ENCODE assay signal across 9 cellular contexts in genomic region chr17:63645775-63646491, GRCh38. TPM values are rescaled to one million over a fixed set of nuclear protein-coding genes. Genes with fewer than 3 reads are reported as not detected.
A peak's percentile ranks its signal among the peaks of the same experiment; 100 is the strongest.
DNase-seq lines count a peak whose midpoint lies in the region; ATAC-seq, FAIRE-seq and TF ChIP-seq lines count a peak whose summit lies in the region.
"Had no signal": no experiment of that assay in that cellular context is flagged by ENCODE, and none has a peak within 500 bp of the region (broad histone marks: within the 10 kb centered on the region; RNA-seq: fewer than 3 reads in every experiment).

No MANE protein-coding gene starts in this region.

- peak in 2 of 5 donors; percentile 27 to 34 for DNase-seq in heart left ventricle
- DNase-seq in GM19238 (ENCODE audit: insufficient read length, low spot score): no peak
- no peak for DNase-seq in NCI-H1930 (lab: John Stamatoyannopoulos, UW)
- DNase-seq in RCC 7860 (ENCODE audit: low spot score): no peak
- DNase-seq in NCI-H1048 (lab: John Stamatoyannopoulos, UW): no peak
- DNase-seq: DND-41 had no signal

- intact Hi-C loops in heart left ventricle (cut with DNase I): no loop called here

- H3K9me3 ChIP-seq in DOHH2 (ENCODE audit: control insufficient read depth, insufficient read depth, low read length) (no peaks in the 10 kb centered on the region), heart left ventricle (no peaks in the 10 kb centered on the region)

- H3F3A ChIP-seq in DOHH2 (ENCODE audit: control insufficient read depth, insufficient read depth): no peaks in the 10 kb centered on the region

- TF ChIP-seq CTCF in DOHH2 (IDR thresholded peaks at IDR 0.05; ENCODE audit: low read depth, low read length, poor library complexity, severe bottlenecking) (no peak), heart left ventricle (IDR thresholded peaks at IDR 0.05) (no peak)

- H3K4me2 ChIP-seq in DOHH2 (ENCODE audit: low read length): peak overlapping the region; percentile 3; the same call in 1 of the 2 replicates

- no peak for TF ChIP-seq POLR2A in heart left ventricle (IDR thresholded peaks at IDR 0.05)

- H3K4me3 ChIP-seq in DOHH2 (ENCODE audit: low read length) (no peak overlapping the region), heart left ventricle (no peak overlapping the region)

- H3K27me3 ChIP-seq in DOHH2 (ENCODE audit: control insufficient read depth, low read length): no peaks in the 10 kb centered on the region
- H3K27me3 ChIP-seq in heart left ventricle: no peaks in the 10 kb centered on the region

- ATAC-seq in GM19463 (IDR thresholded peaks at IDR 0.05; ENCODE audit: unreplicated experiment): peak; percentile 56
- ATAC-seq in HG03280 (IDR thresholded peaks at IDR 0.05; ENCODE audit: unreplicated experiment): peak; percentile 46
- peak; percentile 38 to 68 (median 64) for ATAC-seq in heart left ventricle

- no peaks in the 10 kb centered on the region; the same call in 1 of the 2 replicates for H4K20me1 ChIP-seq in DOHH2 (ENCODE audit: control insufficient read depth, insufficient read depth, low read depth, low read length)

- H3K4me1 ChIP-seq in DOHH2 (ENCODE audit: control insufficient read depth, low read length) (peaks cover 26% of the 10 kb centered on the region), heart left ventricle (peaks cover 0 to 96% (median 17%) of the 10 kb centered on the region in 12 donors)

- no peak for FAIRE-seq in RCC 7860 (lab: Jason Lieb, UNC)

- WGBS in heart left ventricle, 4 donors: 53 to 77% (median 68%) methylated on average over 5 of the region's 5 CpGs

- no peaks in the 10 kb centered on the region for H3K79me2 ChIP-seq in DOHH2 (ENCODE audit: control insufficient read depth, low read length)

- H3K27ac ChIP-seq in DOHH2 (ENCODE audit: low read depth, low read length): peak overlapping the region; percentile 20
- H3K27ac ChIP-seq in heart left ventricle: peak overlapping the region in 7 of 12 donors; percentile 20 to 83 (median 55)

- peaks cover 17% of the 10 kb centered on the region for H3K36me3 ChIP-seq in DOHH2 (ENCODE audit: control insufficient read depth, low read length)
- peaks cover 0 to 79% (median 55%) of the 10 kb centered on the region in 9 donors for H3K36me3 ChIP-seq in heart left ventricle

- no peaks in the 10 kb centered on the region for H3K9me2 ChIP-seq in DOHH2 (replicated peaks; ENCODE audit: control insufficient read depth, low read length)

RNA-seq across cellular contexts. Expression of gene MAP3K3, which starts 23.7 kb away (rescaled TPM):
- 100 to 1,000 TPM in 1 of 9 donors, 10 to 100 TPM in 8; 31.0 to 102 (median 58.0) TPM for total RNA-seq in heart left ventricle
- 10 to 100 TPM; 20.5 to 70.9 TPM for polyA plus RNA-seq in heart left ventricle

RNA-seq across cellular contexts. Expression of gene TACO1, which starts 45.2 kb away (rescaled TPM):
- 10 to 100 TPM; 23.0 to 48.0 (median 40.6) TPM for total RNA-seq in heart left ventricle
- 10 to 100 TPM; 52.7 to 54.9 TPM for polyA plus RNA-seq in heart left ventricle

RNA-seq across cellular contexts. Expression of gene LIMD2, which starts 54.0 kb away (rescaled TPM):
- total RNA-seq in heart left ventricle: 10 to 100 TPM in 2 of 9 donors, 1 to 10 TPM in 7; 1.9 to 48.0 (median 3.4) TPM
- 1 to 10 TPM; 4.0 to 5.4 TPM for polyA plus RNA-seq in heart left ventricle
